Comparison of ENCODE assay signal across 9 cellular contexts in the genomic region with DNA sequence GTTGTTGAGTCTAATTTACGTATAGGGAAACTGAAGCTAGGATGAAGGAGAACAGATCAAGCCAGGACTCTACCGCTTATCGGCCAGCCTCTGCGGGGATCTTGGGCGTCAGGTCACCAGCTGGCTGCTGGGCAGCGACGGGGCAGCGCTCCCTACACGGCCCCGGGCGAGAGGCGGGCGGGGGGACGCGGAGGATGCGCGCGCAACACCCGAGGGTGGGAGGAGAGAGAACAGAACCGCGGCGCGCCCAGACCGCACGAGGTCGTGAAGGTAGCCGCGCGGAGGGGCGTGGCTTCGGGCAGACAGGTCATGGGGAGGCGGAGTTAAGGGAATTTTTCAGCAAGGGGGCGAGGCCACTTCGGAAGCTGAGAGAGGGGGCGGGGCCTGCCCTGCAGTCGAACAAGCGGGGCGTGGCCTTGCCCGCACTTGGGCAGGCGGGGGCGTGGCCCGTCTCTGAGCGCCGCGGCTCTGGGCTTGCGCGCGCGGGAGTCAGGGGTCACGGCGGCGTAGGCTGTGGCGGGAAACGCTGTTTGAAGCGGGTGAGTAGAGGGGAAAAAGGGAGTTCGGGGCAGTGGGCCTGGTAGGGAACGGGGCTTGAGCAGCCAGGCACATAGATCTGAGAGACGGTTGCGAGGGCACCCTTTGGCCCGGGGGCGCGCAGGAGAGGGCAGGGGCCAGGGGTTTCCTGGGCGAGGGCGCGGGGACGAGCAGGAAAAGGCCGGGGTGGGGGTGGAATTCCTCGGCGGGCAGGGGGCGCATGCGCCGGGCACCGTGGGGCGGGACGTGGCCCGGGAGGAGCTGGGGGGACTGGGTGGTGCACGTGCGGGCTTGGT. TPM values are rescaled to one million over a fixed set of nuclear protein-coding genes. Genes with fewer than 3 reads are reported as not detected.
A peak's percentile ranks its signal among the peaks of the same experiment; 100 is the strongest.
DNase-seq lines count a peak whose midpoint lies in the region; ATAC-seq, FAIRE-seq and TF ChIP-seq lines count a peak whose summit lies in the region.
"Had no signal": no experiment of that assay in that cellular context is flagged by ENCODE, and none has a peak within 500 bp of the region (broad histone marks: within the 10 kb centered on the region; RNA-seq: fewer than 3 reads in every experiment).

A gene (plus strand): TSS at position 496 of the 833 bp plus-strand sequence. CDS start 14,505 bp downstream, outside the sequence.

- H3K4me3 ChIP-seq in keratinocyte (ENCODE audit: control insufficient read depth in 2 of 3, extremely low read depth in 1 of 3, insufficient read depth in 2 of 3, low read depth in 1 of 3, low read length in 3 of 3): peak within 1 kb of the TSS; percentile 67 to 78 (median 70)

- peaks cover 18% of the 10 kb centered on the region for H3K4me1 ChIP-seq in keratinocyte (ENCODE audit: control insufficient read depth, extremely low read depth, insufficient read depth, low read length)

- dilution Hi-C loops in keratinocyte (cut with MboI; ENCODE audit: extremely low pct_ligation_motif_present, low sequenced_read_pairs): no loop called here

- H3K79me2 ChIP-seq in keratinocyte (ENCODE audit: control insufficient read depth, insufficient read depth, low read length): peaks cover 34% of the 10 kb centered on the region

- H3K36me3 ChIP-seq in keratinocyte (ENCODE audit: control insufficient read depth in 2 of 2, extremely low read depth in 1 of 2, insufficient read depth in 2 of 2, low read length in 2 of 2): peaks cover 18 to 19% of the 10 kb centered on the region in 2 experiments

- H3K27me3 ChIP-seq in keratinocyte (ENCODE audit: control insufficient read depth, extremely low read depth, insufficient read depth, low read length): no peaks in the 10 kb centered on the region

- H2AFZ ChIP-seq in keratinocyte (ENCODE audit: control insufficient read depth, low read length): peak within 1 kb of the TSS; percentile 81

- H4K20me1 ChIP-seq in keratinocyte (ENCODE audit: control insufficient read depth, extremely low read depth, insufficient read depth, low read length): no peaks in the 10 kb centered on the region

- TF ChIP-seq CTCF in AG09319 (IDR thresholded peaks at IDR 0.05; ENCODE audit: low read depth, low read length): no peak
- TF ChIP-seq CTCF in keratinocyte (optimal IDR thresholded peaks at IDR 0.05 in 1 of 3, IDR thresholded peaks at IDR 0.05 in 1 of 3, conservative IDR thresholded peaks at IDR 0.05 in 1 of 3; ENCODE audit: extremely low read depth in 1 of 3, insufficient read depth in 2 of 3, low read length in 3 of 3): no peak

- peak within 1 kb of the TSS; percentile 89 for H3K4me2 ChIP-seq in keratinocyte (ENCODE audit: control insufficient read depth, extremely low read depth, insufficient read depth, low read depth, low read length)

- H3K9me3 ChIP-seq in keratinocyte (ENCODE audit: control insufficient read depth, low read depth, low read length): no peaks in the 10 kb centered on the region

- peak within 1 kb of the TSS; percentile 69 for H3K27ac ChIP-seq in keratinocyte (ENCODE audit: control insufficient read depth, insufficient read depth, low read length)

- H3K9ac ChIP-seq in keratinocyte (ENCODE audit: control insufficient read depth, extremely low read depth, insufficient read depth, low read length): peak within 1 kb of the TSS; percentile 72

- ATAC-seq in GM19043 (IDR thresholded peaks at IDR 0.05; ENCODE audit: low read depth, unreplicated experiment): peak; percentile 82
- ATAC-seq in HG03378 (IDR thresholded peaks at IDR 0.05; ENCODE audit: unreplicated experiment): peak; percentile 77

- FAIRE-seq in keratinocyte (lab: Jason Lieb, UNC): no peak
- FAIRE-seq: colon had no signal

- DNase-seq in AG09319 (ENCODE audit: extremely low read depth, low read depth) (peak; percentile 90), NCI-H460 (ENCODE audit: extremely low read depth, low read depth) (peak; percentile 95), cerebellar nuclear complex (lab: John Stamatoyannopoulos, UW) (peak; percentile 61), keratinocyte (ENCODE audit: low read depth, low spot score) (peak; percentile 96)
- peak; percentile 99 for DNase-seq in activated CD4-positive, CD25-positive, alpha-beta regulatory T cell treated with anti-CD3 and anti-CD28 coated beads, Interleukin-2, amount 50 U/mL, for 72 hours
- DNase-seq in stimulated activated CD4-positive, alpha-beta T cell treated with anti-CD3 and anti-CD28 coated beads, Interleukin-15, amount 100 ng/mL, for 1 hour (ENCODE audit: low read depth in 1 of 2, low spot score in 1 of 2): peak; percentile 99

- peaks cover 2% of the 10 kb centered on the region for H3K9me1 ChIP-seq in keratinocyte (ENCODE audit: control insufficient read depth, extremely low read depth, insufficient read depth, low read length)

RNA-seq across cellular contexts. Expression of the gene that starts here (rescaled TPM):
- 18.7 and 20.9 TPM in 2 replicates for total RNA-seq in NCI-H460 (2014; rRNA removed; shearing (Covaris generic))
- 160 and 183 TPM in 2 replicates for polyA plus RNA-seq in NCI-H460 (2014; cell fraction: nucleus; rRNA removed)
- 8.7 to 12.2 TPM (median 10.7 TPM) in 3 replicates for polyA plus RNA-seq in keratinocyte
- 15.2 TPM for polyA plus RNA-seq in keratinocyte (2011; ENCODE audit: low read depth)
- 3.7 and 12.7 TPM in 2 replicates for polyA plus RNA-seq in keratinocyte (2011; cell fraction: cytosol; rRNA removed)
- polyA plus RNA-seq in keratinocyte (2011; cell fraction: nucleus; rRNA removed): 17.9 and 25.8 TPM in 2 replicates
- polyA plus RNA-seq in keratinocyte (2012; ENCODE audit: low replicate concordance): 12.0 and 30.2 TPM in 2 replicates
- polyA minus RNA-seq in keratinocyte: 13.6 to 35.0 TPM (median 17.4 TPM) in 3 replicates
- 40.7 TPM for polyA minus RNA-seq in keratinocyte (2011; cell fraction: cytosol; rRNA and poly(A)+ RNA removed)
- polyA minus RNA-seq in keratinocyte (2011; cell fraction: nucleus; rRNA and poly(A)+ RNA removed): 15.3 and 24.7 TPM in 2 replicates

Comparison
In these comparisons a context has a peak if more than half of its experiments do, and no peak if none do; other contexts are left out.
1. Peak in every context shown above with its lines: DNase-seq, ATAC-seq, H3K4me3 ChIP-seq and H3K27ac ChIP-seq.